ENCODE assay signal across 1 cellular context in genomic region chr11:134254433-134254832, GRCh38.
TF ChIP-seq lines count a peak whose summit lies in the region.

No MANE protein-coding gene starts in this region.

TF ChIP-seq in WTC11, 78 proteins besides CTCF, POLR2A, EP300 and RAD21 (continued from another document):
- TF ChIP-seq ZNF532 (CRISPR knock-in tag; IDR thresholded peaks at IDR 0.05; ENCODE audit: borderline replicate concordance) (no peak), AFF4 (CRISPR knock-in tag; IDR thresholded peaks at IDR 0.05; ENCODE audit: borderline replicate concordance) (no peak), CDX4 (CRISPR knock-in tag; IDR thresholded peaks at IDR 0.05; ENCODE audit: borderline replicate concordance) (no peak)
